Comparison of ENCODE assay signal across 8 cellular contexts in the genomic region with DNA sequence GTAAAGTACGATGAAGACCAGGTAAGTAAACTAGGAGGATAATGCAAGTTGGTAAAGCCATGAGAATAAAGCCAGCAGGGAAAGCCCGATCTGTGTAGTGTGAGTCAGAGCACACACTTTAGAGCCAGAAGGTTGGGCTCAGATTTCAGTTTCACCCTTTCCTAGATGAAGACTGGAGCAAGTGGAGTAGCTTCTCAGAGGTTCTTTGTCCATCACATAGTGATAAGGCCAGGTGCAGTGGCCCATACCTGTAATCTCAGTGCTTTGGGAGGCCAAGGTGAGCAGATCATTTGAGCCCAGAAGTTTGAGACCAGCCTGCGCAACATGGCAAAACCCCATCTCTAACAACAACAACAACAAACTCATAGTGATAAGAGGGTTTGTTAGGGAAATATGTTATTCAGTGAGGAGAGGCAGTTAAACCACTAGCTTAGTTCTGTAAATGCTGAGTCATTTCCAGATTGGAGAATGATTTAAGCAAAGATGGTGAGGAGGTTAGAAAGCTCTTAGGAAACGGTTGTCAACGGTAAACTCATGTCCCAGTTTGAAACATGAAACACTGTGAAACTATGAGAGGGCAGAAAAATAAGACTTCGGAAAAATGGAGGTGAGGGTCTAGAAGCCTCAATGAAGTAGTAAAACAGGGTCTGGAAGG. TPM values are rescaled to one million over a fixed set of nuclear protein-coding genes. Genes with fewer than 3 reads are reported as not detected.
A peak's percentile ranks its signal among the peaks of the same experiment; 100 is the strongest.
DNase-seq lines count a peak whose midpoint lies in the region; ATAC-seq and TF ChIP-seq lines count a peak whose summit lies in the region.

No MANE protein-coding gene starts in this region.

- peak; percentile 46 for DNase-seq in GM04504 (ENCODE audit: low read depth)
- peak; percentile 52 for DNase-seq in non-pigmented ciliary epithelial cell (ENCODE audit: low read depth)
- DNase-seq in glutamatergic neuron, result no peak
- DNase-seq in RPMI8226, result no peak
- no peak for DNase-seq in caudate nucleus (lab: John Stamatoyannopoulos, UW)

- no peak overlapping the region for H3K4me3 Mint-ChIP-seq in glutamatergic neuron (ENCODE audit: unreplicated experiment)

- H3K4me1 Mint-ChIP-seq in glutamatergic neuron (ENCODE audit: low read depth, unreplicated experiment), result no peaks in the 10 kb centered on the region

- H3K27ac Mint-ChIP-seq in glutamatergic neuron (ENCODE audit: unreplicated experiment), result no peak overlapping the region

- no peaks in the 10 kb centered on the region for H3K36me3 Mint-ChIP-seq in glutamatergic neuron (ENCODE audit: unreplicated experiment)

- TF ChIP-seq CTCF in WI38 (IDR thresholded peaks at IDR 0.05; ENCODE audit: low read depth, low read length) (no peak), glutamatergic neuron (IDR thresholded peaks at IDR 0.05; ENCODE audit: partially characterized antibody, unreplicated experiment) (no peak)

- H3K4me3 ChIP-seq in WI38 (ENCODE audit: low read depth, low read length), result peak overlapping the region; percentile 26; the same call in 1 of the 2 replicates

- H3K27me3 Mint-ChIP-seq in glutamatergic neuron (ENCODE audit: unreplicated experiment), result no peaks in the 10 kb centered on the region

- ATAC-seq in GM21360 (IDR thresholded peaks at IDR 0.05; ENCODE audit: unreplicated experiment) (peak; percentile 89), HG03457 (IDR thresholded peaks at IDR 0.05; ENCODE audit: unreplicated experiment) (peak; percentile 80)

- no peaks in the 10 kb centered on the region for H3K9me3 Mint-ChIP-seq in glutamatergic neuron (ENCODE audit: unreplicated experiment)

- H3K27ac ChIP-seq in caudate nucleus (ENCODE audit: low read depth, low read length), result no peak overlapping the region

RNA-seq across cellular contexts. Expression of gene IL12A, which starts 39.0 kb away (rescaled TPM):
- total RNA-seq in glutamatergic neuron (ENCODE audit: unreplicated experiment), result not detected

Comparison
In these comparisons a context has a peak if more than half of its experiments do, and no peak if none do; other contexts are left out.
1. DNase-seq: peak in GM04504 (single experiment) and non-pigmented ciliary epithelial cell (single experiment); none in glutamatergic neuron (single experiment), RPMI8226 (single experiment) and caudate nucleus (0 of 61).